In the genomic region with DNA sequence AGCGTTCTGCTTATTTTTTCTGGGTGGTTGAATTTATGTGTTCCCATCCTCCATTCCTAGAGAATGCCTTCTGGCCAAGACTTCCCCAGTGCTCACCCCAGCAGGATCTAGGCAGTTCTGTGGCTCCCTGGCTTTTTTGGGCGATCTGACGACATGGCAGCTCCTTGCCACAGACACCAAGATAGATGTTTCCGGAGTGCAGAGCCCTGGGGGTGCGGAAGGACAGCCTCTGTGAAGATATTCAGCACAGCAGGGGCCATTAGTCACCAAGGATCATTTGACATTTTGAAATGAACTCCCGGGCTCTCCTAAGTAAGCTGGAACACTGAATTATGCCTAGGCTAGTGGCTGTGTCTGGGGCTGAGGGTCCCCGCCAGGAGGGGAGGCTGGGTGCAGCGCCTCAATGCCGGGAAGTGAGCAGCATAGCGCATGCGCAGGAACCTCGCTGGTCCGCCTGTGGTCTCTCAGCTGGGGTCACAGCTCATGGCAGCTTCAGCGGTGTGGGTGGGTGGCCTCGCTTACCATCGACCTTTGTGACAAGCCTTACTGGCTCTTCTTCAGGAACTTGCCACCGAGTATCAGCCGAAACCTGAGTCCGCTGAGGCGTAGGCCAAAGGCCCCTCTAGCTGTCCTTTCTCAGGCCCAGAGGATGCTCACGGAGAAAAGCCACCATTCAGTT, we compare ENCODE assay signal across 2 cellular contexts.
TF ChIP-seq lines count a peak whose summit lies in the region.

No MANE protein-coding gene starts in this region.

TF ChIP-seq in GM23338, 12 proteins besides CTCF, POLR2A, EP300 and RAD21 (continues in another document):
- TF ChIP-seq EZH2 (IDR thresholded peaks at IDR 0.05; ENCODE audit: low read depth, unreplicated experiment) = no peak
- TF ChIP-seq ETS1 (IDR thresholded peaks at IDR 0.05) = no peak
- TF ChIP-seq, protein P1, sequence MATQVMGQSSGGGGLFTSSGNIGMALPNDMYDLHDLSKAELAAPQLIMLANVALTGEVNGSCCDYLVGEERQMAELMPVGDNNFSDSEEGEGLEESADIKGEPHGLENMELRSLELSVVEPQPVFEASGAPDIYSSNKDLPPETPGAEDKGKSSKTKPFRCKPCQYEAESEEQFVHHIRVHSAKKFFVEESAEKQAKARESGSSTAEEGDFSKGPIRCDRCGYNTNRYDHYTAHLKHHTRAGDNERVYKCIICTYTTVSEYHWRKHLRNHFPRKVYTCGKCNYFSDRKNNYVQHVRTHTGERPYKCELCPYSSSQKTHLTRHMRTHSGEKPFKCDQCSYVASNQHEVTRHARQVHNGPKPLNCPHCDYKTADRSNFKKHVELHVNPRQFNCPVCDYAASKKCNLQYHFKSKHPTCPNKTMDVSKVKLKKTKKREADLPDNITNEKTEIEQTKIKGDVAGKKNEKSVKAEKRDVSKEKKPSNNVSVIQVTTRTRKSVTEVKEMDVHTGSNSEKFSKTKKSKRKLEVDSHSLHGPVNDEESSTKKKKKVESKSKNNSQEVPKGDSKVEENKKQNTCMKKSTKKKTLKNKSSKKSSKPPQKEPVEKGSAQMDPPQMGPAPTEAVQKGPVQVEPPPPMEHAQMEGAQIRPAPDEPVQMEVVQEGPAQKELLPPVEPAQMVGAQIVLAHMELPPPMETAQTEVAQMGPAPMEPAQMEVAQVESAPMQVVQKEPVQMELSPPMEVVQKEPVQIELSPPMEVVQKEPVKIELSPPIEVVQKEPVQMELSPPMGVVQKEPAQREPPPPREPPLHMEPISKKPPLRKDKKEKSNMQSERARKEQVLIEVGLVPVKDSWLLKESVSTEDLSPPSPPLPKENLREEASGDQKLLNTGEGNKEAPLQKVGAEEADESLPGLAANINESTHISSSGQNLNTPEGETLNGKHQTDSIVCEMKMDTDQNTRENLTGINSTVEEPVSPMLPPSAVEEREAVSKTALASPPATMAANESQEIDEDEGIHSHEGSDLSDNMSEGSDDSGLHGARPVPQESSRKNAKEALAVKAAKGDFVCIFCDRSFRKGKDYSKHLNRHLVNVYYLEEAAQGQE (IDR thresholded peaks at IDR 0.05; ENCODE audit: unreplicated experiment) = no peak
- no peak for TF ChIP-seq POLR2AphosphoS5 (IDR thresholded peaks at IDR 0.05; ENCODE audit: low read depth)
- TF ChIP-seq JUNB (IDR thresholded peaks at IDR 0.05; ENCODE audit: unreplicated experiment) = no peak
- TF ChIP-seq NANOG (IDR thresholded peaks at IDR 0.05; ENCODE audit: borderline replicate concordance) = no peak
- no peak for TF ChIP-seq ZNF114 (CRISPR knock-in tag; IDR thresholded peaks at IDR 0.05)
- TF ChIP-seq STAT1 (IDR thresholded peaks at IDR 0.05; ENCODE audit: unreplicated experiment) = no peak
- TF ChIP-seq EZH2phosphoT487 (IDR thresholded peaks at IDR 0.05; ENCODE audit: unreplicated experiment) = no peak

TF ChIP-seq in H1, 55 proteins besides CTCF, POLR2A, EP300 and RAD21:
- no peak for TF ChIP-seq USF2 (IDR thresholded peaks at IDR 0.05; ENCODE audit: low read length)
- TF ChIP-seq EZH2 (IDR thresholded peaks at IDR 0.05; ENCODE audit: low read depth, low read length, severe bottlenecking) = no peak
- TF ChIP-seq, protein P2, sequence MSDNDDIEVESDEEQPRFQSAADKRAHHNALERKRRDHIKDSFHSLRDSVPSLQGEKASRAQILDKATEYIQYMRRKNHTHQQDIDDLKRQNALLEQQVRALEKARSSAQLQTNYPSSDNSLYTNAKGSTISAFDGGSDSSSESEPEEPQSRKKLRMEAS (IDR thresholded peaks at IDR 0.05) = no peak
- TF ChIP-seq SUZ12 (IDR thresholded peaks at IDR 0.05; ENCODE audit: low read length) = no peak
- no peak for TF ChIP-seq CHD2 (IDR thresholded peaks at IDR 0.05; ENCODE audit: low read length)
- no peak for TF ChIP-seq BRCA1 (IDR thresholded peaks at IDR 0.05; ENCODE audit: low read depth, low read length)
- TF ChIP-seq JUND (IDR thresholded peaks at IDR 0.05; ENCODE audit: low read length) = no peak
- no peak for TF ChIP-seq NRF1 (IDR thresholded peaks at IDR 0.05; ENCODE audit: low read depth, low read length)
- no peak for TF ChIP-seq SAP30 (IDR thresholded peaks at IDR 0.05; ENCODE audit: insufficient read depth, insufficient replicate concordance, low read length)
- no peak for TF ChIP-seq CBX8 (IDR thresholded peaks at IDR 0.05; ENCODE audit: borderline replicate concordance, low read depth, low read length)
- TF ChIP-seq ASH2L (IDR thresholded peaks at IDR 0.05; ENCODE audit: low read length) = no peak
- no peak for TF ChIP-seq SRF (IDR thresholded peaks at IDR 0.05; ENCODE audit: low read depth, low read length)
- no peak for TF ChIP-seq SIX5 (IDR thresholded peaks at IDR 0.05; ENCODE audit: low read depth, low read length)
- TF ChIP-seq RBBP5 (IDR thresholded peaks at IDR 0.05; ENCODE audit: borderline replicate concordance, low read depth, low read length) = no peak
- TF ChIP-seq TAF1 (IDR thresholded peaks at IDR 0.05; ENCODE audit: low read depth, low read length) = no peak
- no peak for TF ChIP-seq CREB1 (IDR thresholded peaks at IDR 0.05)
- no peak for TF ChIP-seq KDM4A (IDR thresholded peaks at IDR 0.05; ENCODE audit: low read depth, low read length, severe bottlenecking)
- no peak for TF ChIP-seq SIN3A (conservative IDR thresholded peaks at IDR 0.05 in 1 of 2, IDR thresholded peaks at IDR 0.05 in 1 of 2; ENCODE audit: low read depth in 1 of 2, low read length in 2 of 2)
- TF ChIP-seq TCF12 (IDR thresholded peaks at IDR 0.05; ENCODE audit: low read depth, low read length) = no peak
TF ChIP-seq in H1: peak in this region for 0.
